Comparison of ENCODE assay signal across 10 cellular contexts in the genomic region with DNA sequence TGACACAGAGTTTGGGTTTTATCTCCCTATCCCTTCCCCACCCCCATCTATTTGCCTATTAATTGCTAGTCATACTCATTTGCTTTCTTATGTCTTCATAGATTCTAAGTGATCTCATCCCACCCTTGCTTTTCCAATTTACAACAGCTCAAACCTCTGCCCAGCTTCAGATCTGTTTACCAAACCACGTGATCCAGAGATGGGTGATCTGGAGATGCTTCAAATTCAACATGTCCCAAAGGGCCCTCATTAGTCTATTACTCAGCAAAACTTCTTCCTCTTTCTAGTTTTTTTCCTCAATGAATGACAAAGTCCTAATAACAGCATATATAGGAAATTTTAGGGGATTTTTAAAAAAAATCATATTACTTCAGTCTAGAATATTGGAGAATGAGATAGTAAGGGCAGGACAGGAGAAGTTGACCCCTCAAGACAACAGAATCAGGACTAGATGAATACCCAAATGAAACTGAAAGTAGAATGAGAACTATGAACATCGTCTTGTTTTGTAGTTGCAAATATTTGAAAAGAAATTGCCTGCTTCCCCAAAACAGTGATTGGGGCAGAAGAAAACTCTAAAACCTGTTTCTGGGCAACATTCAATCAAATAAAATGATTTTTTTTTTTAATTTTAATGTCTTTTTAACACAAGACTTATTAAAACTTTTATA.
DNase-seq lines count a peak whose midpoint lies in the region; ATAC-seq and TF ChIP-seq lines count a peak whose summit lies in the region.
"Had no signal": no experiment of that assay in that cellular context is flagged by ENCODE, and none has a peak within 500 bp of the region (broad histone marks: within the 10 kb centered on the region; RNA-seq: fewer than 3 reads in every experiment).

No MANE protein-coding gene starts in this region.

- H3K36me3 ChIP-seq in CD8-positive, alpha-beta memory T cell (ENCODE audit: insufficient read depth, low read length), result no peaks in the 10 kb centered on the region
- H3K36me3 ChIP-seq in vagina, result no peaks in the 10 kb centered on the region
- H3K36me3 ChIP-seq: tibial artery had no signal

- CTCF ChIA-PET in CD8-positive, alpha-beta memory T cell (lab: Charles Lee), result interaction anchor here (1.2 kb wide), 1 partner anchor 527 kb away, joined by 3 read pairs; no protein-coding TSS in a partner anchor

- peaks cover 15% of the 10 kb centered on the region for H3K4me1 ChIP-seq in CD8-positive, alpha-beta memory T cell (ENCODE audit: insufficient read depth, low read length)
- H3K4me1 ChIP-seq in vagina, result no peaks in the 10 kb centered on the region
- H3K4me1 ChIP-seq: tibial artery had no signal

- H3K4me3 Mint-ChIP-seq in CD8-positive, alpha-beta memory T cell, result peak overlapping the region; percentile 22 to 86 (median 81)

- intact Hi-C loops in Right ventricle myocardium superior (cut with DNase I) (no loop called here), vagina (cut with DNase I) (no loop called here)

- ATAC-seq in GM21390 (IDR thresholded peaks at IDR 0.05; ENCODE audit: unreplicated experiment) (peak; percentile 69), Right ventricle myocardium superior (ENCODE audit: poor library complexity) (no peak)

- TF ChIP-seq CTCF in NB4 (IDR thresholded peaks at IDR 0.05; ENCODE audit: low read depth, low read length) (no peak), foreskin fibroblast (IDR thresholded peaks at IDR 0.05; ENCODE audit: low read depth, low read length) (no peak), vagina (IDR thresholded peaks at IDR 0.05) (no peak)

- POLR2A ChIA-PET in CD8-positive, alpha-beta memory T cell (lab: Charles Lee), result no interaction called here

- peaks cover 0 to 11% (median 4%) of the 10 kb centered on the region in 3 donors for H3K36me3 Mint-ChIP-seq in CD8-positive, alpha-beta memory T cell

- no peaks in the 10 kb centered on the region for H3K9me3 ChIP-seq in CD8-positive, alpha-beta memory T cell (ENCODE audit: low read length)
- no peaks in the 10 kb centered on the region for H3K9me3 ChIP-seq in vagina
- H3K9me3 ChIP-seq: tibial artery had no signal

- no peak overlapping the region for H3K27ac ChIP-seq in CD8-positive, alpha-beta memory T cell (ENCODE audit: low read depth, low read length)
- H3K27ac ChIP-seq in vagina, result no peak overlapping the region
- H3K27ac ChIP-seq: tibial artery had no signal

- peak overlapping the region; percentile 15 to 92 (median 82) for H3K27ac Mint-ChIP-seq in CD8-positive, alpha-beta memory T cell

- peak in 2 of 5 donors; percentile 11 to 15 for DNase-seq in CD8-positive, alpha-beta memory T cell
- peak; percentile 57 for DNase-seq in NB4 (ENCODE audit: low read depth)
- DNase-seq in foreskin fibroblast, result no peak
- DNase-seq in Right ventricle myocardium superior, result no peak
- DNase-seq in NCI-H748 treated with DMSO at 0.1 percent for 48 hours (lab: John Stamatoyannopoulos, UW), result no peak
- DNase-seq in vagina (ENCODE audit: extremely low spot score in 2 of 2), result no peak
- DNase-seq in NCI-H1105 (lab: John Stamatoyannopoulos, UW), result no peak
- DNase-seq: activated CD4-positive, alpha-beta T cell treated with anti-CD3 and anti-CD28 coated beads for 4 hours; tibial artery had no signal

- no peaks in the 10 kb centered on the region for H3K27me3 Mint-ChIP-seq in CD8-positive, alpha-beta memory T cell

- peak overlapping the region; percentile 49 for H3K4me3 ChIP-seq in CD8-positive, alpha-beta memory T cell (ENCODE audit: low read length)
- peak overlapping the region; percentile 55 for H3K4me3 ChIP-seq in NB4 (ENCODE audit: low read depth, low read length)
- peak overlapping the region; percentile 18 to 28 for H3K4me3 ChIP-seq in foreskin fibroblast (ENCODE audit: low read depth in 1 of 2, low read length in 2 of 2)
- peak overlapping the region in 1 of 2 donors; percentile 5 for H3K4me3 ChIP-seq in vagina
- H3K4me3 ChIP-seq: tibial artery had no signal

- peaks cover 22 to 34% (median 25%) of the 10 kb centered on the region in 3 donors for H3K4me1 Mint-ChIP-seq in CD8-positive, alpha-beta memory T cell

- no peak for TF ChIP-seq POLR2A in NB4 (IDR thresholded peaks at IDR 0.05; ENCODE audit: extremely low read depth, insufficient read length)
- TF ChIP-seq POLR2A in vagina (IDR thresholded peaks at IDR 0.05), result no peak

- no peaks in the 10 kb centered on the region for H3K9me3 Mint-ChIP-seq in CD8-positive, alpha-beta memory T cell

- H3K27me3 ChIP-seq in CD8-positive, alpha-beta memory T cell (ENCODE audit: insufficient read depth, low read length, poor library complexity, severe bottlenecking), result no peaks in the 10 kb centered on the region
- no peaks in the 10 kb centered on the region for H3K27me3 ChIP-seq in vagina
- H3K27me3 ChIP-seq: tibial artery had no signal
